Comparison of ENCODE assay signal across 13 cellular contexts in genomic region chr2:53018830-53019425, GRCh38.
A peak's percentile ranks its signal among the peaks of the same experiment; 100 is the strongest.
DNase-seq lines count a peak whose midpoint lies in the region; ATAC-seq, FAIRE-seq and TF ChIP-seq lines count a peak whose summit lies in the region.
"Had no signal": no experiment of that assay in that cellular context is flagged by ENCODE, and none has a peak within 500 bp of the region (broad histone marks: within the 10 kb centered on the region; RNA-seq: fewer than 3 reads in every experiment).

No MANE protein-coding gene starts in this region.

- no peaks in the 10 kb centered on the region for H3K4me1 ChIP-seq in mesendoderm (ENCODE audit: control insufficient read depth, low read depth, low read length)
- H3K4me1 ChIP-seq: esophagus squamous epithelium had no signal

- H4K5ac ChIP-seq in mesendoderm (ENCODE audit: low read length) = no peak overlapping the region

- peak; percentile 44 for TF ChIP-seq RAD21 in Ishikawa (IDR thresholded peaks at IDR 0.05; ENCODE audit: low read depth)

- H3K4me3 ChIP-seq in astrocyte of the cerebellum (ENCODE audit: low read depth, low read length) (no peak overlapping the region), mesendoderm (ENCODE audit: low read length) (no peak overlapping the region)
- H3K4me3 ChIP-seq: esophagus squamous epithelium, MG63 had no signal

- H2AK5ac ChIP-seq in mesendoderm (ENCODE audit: low read length) = no peak overlapping the region

- peak; percentile 29 for TF ChIP-seq CTCF in D721Med (IDR thresholded peaks at IDR 0.05; ENCODE audit: insufficient read depth, missing control alignments)
- TF ChIP-seq CTCF in astrocyte of the cerebellum (IDR thresholded peaks at IDR 0.05; ENCODE audit: low read depth, low read length, missing control alignments) = peak; percentile 35

- no peak overlapping the region for H3K4me2 ChIP-seq in mesendoderm (ENCODE audit: low read length)

- WGBS in mesendoderm (ENCODE audit: extremely low coverage, insufficient coverage, low lambda C conversion rate) = no CpG with 5 or more reads among the region's 2 CpGs

- H3K23ac ChIP-seq in mesendoderm (ENCODE audit: low read length) = no peak overlapping the region

- H3K56ac ChIP-seq in mesendoderm (ENCODE audit: low read length) = no peak overlapping the region

- H3K27ac Mint-ChIP-seq in activated naive CD4-positive, alpha-beta T cell treated with anti-CD3 and anti-CD28 coated beads, Interleukin-2, amount 50 U/mL, for 72 hours = no peak overlapping the region
- H3K27ac Mint-ChIP-seq: activated CD4-positive, alpha-beta T cell treated with anti-CD3 and anti-CD28 coated beads, Interleukin-2, amount 10 ng/mL, durations not matched to agents 24 days and 14 days; memory B cell had no signal

- no peak for TF ChIP-seq EP300 in Ishikawa (IDR thresholded peaks at IDR 0.05; ENCODE audit: borderline replicate concordance)

- no peak overlapping the region for H3K4ac ChIP-seq in mesendoderm (ENCODE audit: low read depth, low read length)

- H3K27ac ChIP-seq in mesendoderm (ENCODE audit: low read depth, low read length) = no peak overlapping the region
- H3K27ac ChIP-seq: esophagus squamous epithelium had no signal

- no peaks in the 10 kb centered on the region for H3K79me1 ChIP-seq in mesendoderm (ENCODE audit: low read length)

- no peak overlapping the region for H3K9ac ChIP-seq in mesendoderm (ENCODE audit: low read length)

- H3K36me3 ChIP-seq in mesendoderm (ENCODE audit: control insufficient read depth, insufficient read depth, low read length) = no peaks in the 10 kb centered on the region
- H3K36me3 ChIP-seq: esophagus squamous epithelium, MG63 had no signal

- no peaks in the 10 kb centered on the region for H3K27me3 ChIP-seq in mesendoderm (ENCODE audit: insufficient read depth, low read length, poor library complexity)
- H3K27me3 ChIP-seq: esophagus squamous epithelium, MG63 had no signal

- no peak overlapping the region for H2BK5ac ChIP-seq in mesendoderm (ENCODE audit: low read length)

- in situ Hi-C loops in astrocyte of the cerebellum (cut with HindIII; ENCODE audit: low sequenced_read_pairs) = no loop called here

- H3K9me3 Mint-ChIP-seq in activated naive CD4-positive, alpha-beta T cell treated with anti-CD3 and anti-CD28 coated beads, Interleukin-2, amount 50 U/mL, for 72 hours = peaks cover 11 to 15% of the 10 kb centered on the region in 2 donors
- H3K9me3 Mint-ChIP-seq: activated CD4-positive, alpha-beta T cell treated with anti-CD3 and anti-CD28 coated beads, Interleukin-2, amount 10 ng/mL, durations not matched to agents 24 days and 14 days had no signal

- H2BK15ac ChIP-seq in mesendoderm (replicated peaks; ENCODE audit: low read depth) = no peak overlapping the region

- no peaks in the 10 kb centered on the region for H3K79me2 ChIP-seq in mesendoderm (ENCODE audit: control insufficient read depth, insufficient read depth, low read length)

- DNase-seq in D721Med (ENCODE audit: insufficient read length, low spot score) (no peak), astrocyte of the cerebellum (ENCODE audit: low read depth) (no peak), mesendoderm (peak; percentile 66), NCI-H146 (lab: John Stamatoyannopoulos, UW) (no peak), NOMO-1 treated with DMSO at 0.1 percent for 48 hours (lab: John Stamatoyannopoulos, UW; ENCODE audit: unreplicated experiment) (no peak)
- DNase-seq in activated naive CD4-positive, alpha-beta T cell treated with anti-CD3 and anti-CD28 coated beads, Interleukin-2, amount 50 U/mL, for 72 hours (ENCODE audit: low spot score in 2 of 2) = no peak
- DNase-seq: activated CD4-positive, alpha-beta T cell treated with anti-CD3 and anti-CD28 coated beads, Interleukin-2, amount 10 ng/mL, durations not matched to agents 24 days and 14 days; esophagus squamous epithelium; MG63; Right ventricle myocardium superior had no signal

- H3K18ac ChIP-seq in mesendoderm (ENCODE audit: low read length) = no peak overlapping the region

- no peak overlapping the region for H4K8ac ChIP-seq in mesendoderm (ENCODE audit: low read depth, low read length)

- no peak for ATAC-seq in activated naive CD4-positive, alpha-beta T cell treated with anti-CD3 and anti-CD28 coated beads, Interleukin-2, amount 50 U/mL, for 72 hours

- FAIRE-seq in D721Med (lab: Jason Lieb, UNC) = no peak
- FAIRE-seq: GM19239 had no signal

- no peaks in the 10 kb centered on the region for H3K36me3 Mint-ChIP-seq in activated naive CD4-positive, alpha-beta T cell treated with anti-CD3 and anti-CD28 coated beads, Interleukin-2, amount 50 U/mL, for 72 hours
- H3K36me3 Mint-ChIP-seq: memory B cell had no signal

- H2BK120ac ChIP-seq in mesendoderm (ENCODE audit: low read depth, low read length) = no peak overlapping the region

TF ChIP-seq in Ishikawa, 13 proteins besides CTCF, POLR2A, EP300 and RAD21:
- TF ChIP-seq YY1 (IDR thresholded peaks at IDR 0.05; ENCODE audit: low read depth) = no peak
- TF ChIP-seq MAX (IDR thresholded peaks at IDR 0.05) = no peak
- no peak for TF ChIP-seq TEAD4 (IDR thresholded peaks at IDR 0.05)
- TF ChIP-seq USF1 (IDR thresholded peaks at IDR 0.05) = no peak
- no peak for TF ChIP-seq FOXM1 (IDR thresholded peaks at IDR 0.05; ENCODE audit: borderline replicate concordance, low read depth)
- TF ChIP-seq TCF12 (IDR thresholded peaks at IDR 0.05; ENCODE audit: low read depth) = no peak
- no peak for TF ChIP-seq REST (IDR thresholded peaks at IDR 0.05; ENCODE audit: low read depth)
- no peak for TF ChIP-seq CREB1 (IDR thresholded peaks at IDR 0.05; ENCODE audit: low read depth)
- TF ChIP-seq TAF1 (IDR thresholded peaks at IDR 0.05; ENCODE audit: low read depth) = no peak
- no peak for TF ChIP-seq ZBTB7A (IDR thresholded peaks at IDR 0.05; ENCODE audit: low read depth)
- TF ChIP-seq EGR1 (IDR thresholded peaks at IDR 0.05) = no peak
- TF ChIP-seq NFIC (IDR thresholded peaks at IDR 0.05) = no peak
- TF ChIP-seq CEBPB (IDR thresholded peaks at IDR 0.05) = no peak
